21 cellular contexts compared by ENCODE assay signal in genomic region chr3:111882194-111882593, GRCh38. TPM values are rescaled to one million over a fixed set of nuclear protein-coding genes. Genes with fewer than 3 reads are reported as not detected.
DNase-seq lines count a peak whose midpoint lies in the region; ATAC-seq and TF ChIP-seq lines count a peak whose summit lies in the region.
"Had no signal": no experiment of that assay in that cellular context is flagged by ENCODE, and none has a peak within 500 bp of the region (broad histone marks: within the 10 kb centered on the region; RNA-seq: fewer than 3 reads in every experiment).

No MANE protein-coding gene starts in this region.

- H3K4me3 ChIP-seq in ascending aorta (no peak overlapping the region), subcutaneous abdominal adipose tissue (ENCODE audit: low read depth in 1 of 5, low read length in 5 of 5) (no peak overlapping the region)
- H3K4me3 ChIP-seq: MG63, SJCRH30 had no signal

- POLR2A ChIA-PET in activated CD4-positive, alpha-beta T cell treated with anti-CD3 and anti-CD28 coated beads, Interleukin-2, amount 10 ng/mL, durations not matched to agents 7 days and 5 days (lab: Charles Lee): no interaction called here

- no peaks in the 10 kb centered on the region for H3K4me1 Mint-ChIP-seq in activated CD4-positive, alpha-beta T cell treated with anti-CD3 and anti-CD28 coated beads, Interleukin-2, amount 10 ng/mL, durations not matched to agents 7 days and 5 days
- H3K4me1 Mint-ChIP-seq in stimulated activated naive B cell treated with anti-CD40 and anti-IgM and Interleukin-4, amounts not matched to agents 10 μg/mL and 1 μg/mL and 100 μg/mL, for 72 hours: peaks cover 9 to 18% of the 10 kb centered on the region in 2 donors

- H3K27ac ChIP-seq in ascending aorta (peak overlapping the region; percentile 14 to 51), subcutaneous abdominal adipose tissue (ENCODE audit: low read depth, low read length) (peak overlapping the region; percentile 59)
- H3K27ac ChIP-seq: SJCRH30 had no signal

- CTCF ChIA-PET in activated CD4-positive, alpha-beta T cell treated with anti-CD3 and anti-CD28 coated beads, Interleukin-2, amount 10 ng/mL, durations not matched to agents 7 days and 5 days (lab: Charles Lee): interaction anchor here (0.8 to 1.1 kb wide), 2 partner anchors 10 to 17 kb away, joined by 3 to 4 read pairs; no protein-coding TSS in a partner anchor

- peaks cover 7 to 12% of the 10 kb centered on the region in 2 donors for H3K4me1 ChIP-seq in ascending aorta
- H3K4me1 ChIP-seq in subcutaneous abdominal adipose tissue (ENCODE audit: control insufficient read depth in 5 of 5, insufficient read depth in 5 of 5, low read length in 5 of 5): peaks cover 2 to 21% (median 9%) of the 10 kb centered on the region in 5 donors
- H3K4me1 ChIP-seq: BE2C, SJCRH30 had no signal

- H3K9ac ChIP-seq in subcutaneous abdominal adipose tissue (ENCODE audit: low read length in 5 of 5): no peak overlapping the region

- peaks cover 12% of the 10 kb centered on the region for H3K9me3 Mint-ChIP-seq in activated CD4-positive, alpha-beta T cell treated with anti-CD3 and anti-CD28 coated beads, Interleukin-2, amount 10 ng/mL, durations not matched to agents 7 days and 5 days
- peaks cover 0 to 6% of the 10 kb centered on the region in 2 donors for H3K9me3 Mint-ChIP-seq in stimulated activated naive B cell treated with anti-CD40 and anti-IgM and Interleukin-4, amounts not matched to agents 10 μg/mL and 1 μg/mL and 100 μg/mL, for 72 hours

- H3K27ac Mint-ChIP-seq in activated CD4-positive, alpha-beta T cell treated with anti-CD3 and anti-CD28 coated beads, Interleukin-2, amount 10 ng/mL, durations not matched to agents 7 days and 5 days: no peak overlapping the region
- no peak overlapping the region for H3K27ac Mint-ChIP-seq in stimulated activated naive B cell treated with anti-CD40 and anti-IgM and Interleukin-4, amounts not matched to agents 10 μg/mL and 1 μg/mL and 100 μg/mL, for 72 hours

- H3K27me3 ChIP-seq in ascending aorta: no peaks in the 10 kb centered on the region
- H3K27me3 ChIP-seq in subcutaneous abdominal adipose tissue (ENCODE audit: control insufficient read depth in 5 of 5, insufficient read depth in 4 of 5, low read length in 5 of 5): no peaks in the 10 kb centered on the region
- H3K27me3 ChIP-seq: MG63, SJCRH30 had no signal

- peak; percentile 47 for DNase-seq in SIG-M5 treated with dmso at 0.1 percent for 504 hours (lab: John Stamatoyannopoulos, UW; ENCODE audit: unreplicated experiment)
- DNase-seq in SIG-M5 (lab: John Stamatoyannopoulos, UW): no peak
- no peak for DNase-seq in ascending aorta (ENCODE audit: low spot score in 2 of 2)
- DNase-seq in activated CD4-positive, alpha-beta T cell treated with anti-CD3 and anti-CD28 coated beads, Interleukin-2, amount 10 ng/mL, durations not matched to agents 7 days and 5 days: no peak
- DNase-seq in stimulated activated naive B cell treated with anti-CD40 and anti-IgM and Interleukin-4, amounts not matched to agents 10 μg/mL and 1 μg/mL and 100 μg/mL, for 72 hours: no peak
- DNase-seq: 8988T; BE2C; GF-D8; H7; Karpas-422; MG63; NCI-H1417; NCI-H187 treated with DMSO at 0.1 percent for 48 hours; NCI-H526 treated with DMSO at 0.1 percent for 48 hours; NK-92 treated with Interleukin-12 subunit alpha and Interleukin-12 subunit beta, amount 100 ng/mL, for 24 hours; RPMI8226; SJCRH30 had no signal

- peak; percentile 5 for ATAC-seq in HG03432 (IDR thresholded peaks at IDR 0.05; ENCODE audit: unreplicated experiment)
- no peak for ATAC-seq in stimulated activated naive B cell treated with anti-CD40 and anti-IgM and Interleukin-4, amounts not matched to agents 10 μg/mL and 1 μg/mL and 100 μg/mL, for 72 hours (replicated peaks)
- no peak for ATAC-seq in HG03342 (IDR thresholded peaks at IDR 0.05; ENCODE audit: unreplicated experiment)

- H3K27me3 Mint-ChIP-seq in activated CD4-positive, alpha-beta T cell treated with anti-CD3 and anti-CD28 coated beads, Interleukin-2, amount 10 ng/mL, durations not matched to agents 7 days and 5 days: peaks cover 10% of the 10 kb centered on the region
- no peaks in the 10 kb centered on the region for H3K27me3 Mint-ChIP-seq in stimulated activated naive B cell treated with anti-CD40 and anti-IgM and Interleukin-4, amounts not matched to agents 10 μg/mL and 1 μg/mL and 100 μg/mL, for 72 hours

- H3K36me3 ChIP-seq in ascending aorta: peaks cover 7 to 30% of the 10 kb centered on the region in 2 donors
- H3K36me3 ChIP-seq in subcutaneous abdominal adipose tissue (ENCODE audit: control insufficient read depth in 5 of 5, insufficient read depth in 5 of 5, low read length in 5 of 5): peaks cover 14 to 18% (median 15%) of the 10 kb centered on the region in 5 donors
- H3K36me3 ChIP-seq: BE2C had no signal

- no peaks in the 10 kb centered on the region for H3K36me3 Mint-ChIP-seq in activated CD4-positive, alpha-beta T cell treated with anti-CD3 and anti-CD28 coated beads, Interleukin-2, amount 10 ng/mL, durations not matched to agents 7 days and 5 days (ENCODE audit: low read depth)
- peaks cover 4 to 13% of the 10 kb centered on the region in 2 donors for H3K36me3 Mint-ChIP-seq in stimulated activated naive B cell treated with anti-CD40 and anti-IgM and Interleukin-4, amounts not matched to agents 10 μg/mL and 1 μg/mL and 100 μg/mL, for 72 hours

- no peak for TF ChIP-seq CTCF in ascending aorta (IDR thresholded peaks at IDR 0.05)

- no peak overlapping the region for H3K4me3 Mint-ChIP-seq in activated CD4-positive, alpha-beta T cell treated with anti-CD3 and anti-CD28 coated beads, Interleukin-2, amount 10 ng/mL, durations not matched to agents 7 days and 5 days
- no peak overlapping the region for H3K4me3 Mint-ChIP-seq in stimulated activated naive B cell treated with anti-CD40 and anti-IgM and Interleukin-4, amounts not matched to agents 10 μg/mL and 1 μg/mL and 100 μg/mL, for 72 hours

- intact Hi-C loops in ascending aorta (cut with DNase I): no loop called here

- peaks cover 0 to 12% of the 10 kb centered on the region in 2 donors for H3K9me3 ChIP-seq in ascending aorta
- H3K9me3 ChIP-seq in subcutaneous abdominal adipose tissue (ENCODE audit: control insufficient read depth in 5 of 5, low read length in 5 of 5): no peaks in the 10 kb centered on the region
- H3K9me3 ChIP-seq: BE2C had no signal

RNA-seq across cellular contexts. Expression of gene PHLDB2, which starts 23.1 kb away (rescaled TPM):
- 58.6 TPM for total RNA-seq in ascending aorta
- total RNA-seq in activated CD4-positive, alpha-beta T cell treated with anti-CD3 and anti-CD28 coated beads, Interleukin-2, amount 10 ng/mL, durations not matched to agents 7 days and 5 days: 1 to 10 TPM; 1.9 to 2.7 TPM
- total RNA-seq: HT-29 had no signal

Comparison
In these comparisons a context has a peak if more than half of its experiments do, and no peak if none do; other contexts are left out.
1. RNA of gene PHLDB2, which starts 23.1 kb away (total RNA-seq): 58.6 TPM in ascending aorta (single experiment); 1.9 to 2.7 TPM in activated CD4-positive, alpha-beta T cell treated with anti-CD3 and anti-CD28 coated beads, Interleukin-2, amount 10 ng/mL, durations not matched to agents 7 days and 5 days; every median in the first group is over 10 times any median in the second.